19 cellular contexts compared by ENCODE assay signal in genomic region chr1:51628715-51629590, GRCh38. TPM values are rescaled to one million over a fixed set of nuclear protein-coding genes. Genes with fewer than 3 reads are reported as not detected.
A peak's percentile ranks its signal among the peaks of the same experiment; 100 is the strongest.
DNase-seq lines count a peak whose midpoint lies in the region; ATAC-seq and TF ChIP-seq lines count a peak whose summit lies in the region.
"Had no signal": no experiment of that assay in that cellular context is flagged by ENCODE, and none has a peak within 500 bp of the region (broad histone marks: within the 10 kb centered on the region; RNA-seq: fewer than 3 reads in every experiment).

No MANE protein-coding gene starts in this region.

- no peak overlapping the region for H3K23ac ChIP-seq in trophoblast cell (ENCODE audit: low read length)

- no peak overlapping the region for H3K27ac Mint-ChIP-seq in activated T-cell treated with anti-CD3 and anti-CD28 coated beads, Interleukin-2, amount 50 U/mL, for 72 hours

- no peak overlapping the region for H2AFZ ChIP-seq in PC-9
- H2AFZ ChIP-seq in trophoblast cell (ENCODE audit: insufficient read depth, low read length, poor library complexity), result no peak overlapping the region

- DNase-seq in HAP-1 (ENCODE audit: low spot score in 2 of 2) (peak; percentile 35 to 58), PC-9 (no peak), trophoblast cell (peak in 1 of 2 donors; percentile 52), cerebellar cortex (ENCODE audit: low spot score) (no peak), ACHN (no peak)
- no peak for DNase-seq in activated T-cell treated with anti-CD3 and anti-CD28 coated beads, Interleukin-2, amount 50 U/mL, for 1 hour
- DNase-seq in activated T-cell treated with anti-CD3 and anti-CD28 coated beads, Interleukin-2, amount 50 U/mL, for 72 hours, result no peak
- DNase-seq: BE2C, NCI-H1105, NCI-H146, NCI-H2029, NCI-H226, NCI-H510A treated with DMSO at 0.1 percent for 48 hours, NCI-H748 treated with DMSO at 0.1 percent for 48 hours had no signal

- no peaks in the 10 kb centered on the region for H3K9me3 ChIP-seq in HAP-1
- H3K9me3 ChIP-seq in PC-9 (ENCODE audit: insufficient read depth, low read depth), result peaks cover 4% of the 10 kb centered on the region; the same call in 1 of the 2 replicates
- H3K9me3 ChIP-seq in trophoblast cell (ENCODE audit: insufficient read depth, low read depth, low read length), result no peaks in the 10 kb centered on the region
- H3K9me3 ChIP-seq: A549, BE2C, SJSA1 had no signal

- no peak overlapping the region for H3K4me2 ChIP-seq in PC-9
- H3K4me2 ChIP-seq in trophoblast cell (ENCODE audit: low read length), result no peak overlapping the region
- H3K4me2 ChIP-seq: A549, KMS-11 had no signal

- in situ Hi-C loops in HAP-1 (cut with MboI; ENCODE audit: low sequenced_read_pairs), result no loop called here
- in situ Hi-C loops in ACHN (cut with HindIII; ENCODE audit: low pct_ligation_motif_present, low pct_unique_long_range_greater_than_20kb, low sequenced_read_pairs), result no loop called here

- CTCF ChIA-PET in PC-9 (lab: Charles Lee), result no interaction called here

- H3K9me2 ChIP-seq in PC-9 (ENCODE audit: insufficient read depth), result no peaks in the 10 kb centered on the region

- intact Hi-C loops in PC-9 (cut with micrococcal nuclease; ENCODE audit: unreplicated experiment), result no loop called here

- peak overlapping the region; percentile 84 for H3K14ac ChIP-seq in trophoblast cell (ENCODE audit: low read length)

- no peaks in the 10 kb centered on the region for H3K27me3 Mint-ChIP-seq in activated T-cell treated with anti-CD3 and anti-CD28 coated beads, Interleukin-2, amount 50 U/mL, for 72 hours (ENCODE audit: low read depth)

- no peaks in the 10 kb centered on the region for H3K36me3 ChIP-seq in HAP-1 (replicated peaks)
- H3K36me3 ChIP-seq in PC-9 (ENCODE audit: low read depth), result peaks cover 24% of the 10 kb centered on the region; the same call in 1 of the 2 replicates
- peaks cover 2 to 3% of the 10 kb centered on the region in 2 experiments for H3K36me3 ChIP-seq in trophoblast cell (ENCODE audit: control insufficient read depth in 1 of 2, insufficient read depth in 2 of 2, low read length in 2 of 2)
- H3K36me3 ChIP-seq: BE2C, SJSA1 had no signal

- H3K4me1 Mint-ChIP-seq in activated T-cell treated with anti-CD3 and anti-CD28 coated beads, Interleukin-2, amount 50 U/mL, for 72 hours (ENCODE audit: low read depth), result peaks cover 23% of the 10 kb centered on the region

- no peaks in the 10 kb centered on the region for H3K36me3 Mint-ChIP-seq in activated T-cell treated with anti-CD3 and anti-CD28 coated beads, Interleukin-2, amount 50 U/mL, for 72 hours (ENCODE audit: insufficient read depth in 2 of 2)

- no TSS peak for BruUV-seq in PC-9 (replicated peaks; lab: Mats Ljungman, UMichigan)

- no CpG with 5 or more reads among the region's 8 CpGs for WGBS in trophoblast cell (ENCODE audit: extremely low coverage, insufficient coverage, insufficient read length)

- H3K4me1 ChIP-seq in HAP-1, result peaks cover 34% of the 10 kb centered on the region
- peaks cover 21% of the 10 kb centered on the region for H3K4me1 ChIP-seq in PC-9 (replicated peaks; ENCODE audit: insufficient read depth)
- peaks cover 9 to 15% of the 10 kb centered on the region in 2 experiments for H3K4me1 ChIP-seq in trophoblast cell (ENCODE audit: control insufficient read depth in 1 of 2, insufficient read depth in 2 of 2, low read length in 2 of 2)
- H3K4me1 ChIP-seq: BE2C had no signal

- peak overlapping the region; percentile 60 for H4K8ac ChIP-seq in trophoblast cell (ENCODE audit: low read depth, low read length)

- H2BK12ac ChIP-seq in trophoblast cell (ENCODE audit: low read length), result peak overlapping the region; percentile 99

- H3K9ac ChIP-seq in trophoblast cell (ENCODE audit: low read length), result no peak overlapping the region
- H3K9ac ChIP-seq: KMS-11 had no signal

- peaks cover 3% of the 10 kb centered on the region for H3F3A ChIP-seq in PC-9 (ENCODE audit: insufficient read depth, low read depth)

- no peaks in the 10 kb centered on the region for H4K20me1 ChIP-seq in PC-9 (ENCODE audit: insufficient read depth)

- peak; percentile 84 for ATAC-seq in esophagus mucosa
- ATAC-seq in activated T-cell treated with anti-CD3 and anti-CD28 coated beads, Interleukin-2, amount 50 U/mL, for 72 hours (replicated peaks in 1 of 2), result no peak
- ATAC-seq: A549, Right ventricle myocardium inferior had no signal

- H3K18ac ChIP-seq in trophoblast cell (ENCODE audit: low read length), result no peak overlapping the region

- H3K79me1 ChIP-seq in trophoblast cell (ENCODE audit: low read length), result peaks cover 13% of the 10 kb centered on the region

- peak overlapping the region; percentile 93 for H3K4ac ChIP-seq in trophoblast cell (ENCODE audit: low read depth, low read length)

- no peaks in the 10 kb centered on the region for H3K9me3 Mint-ChIP-seq in activated T-cell treated with anti-CD3 and anti-CD28 coated beads, Interleukin-2, amount 50 U/mL, for 72 hours

- H3K27ac ChIP-seq in PC-9, result peak overlapping the region; percentile 17; the same call in 1 of the 2 replicates
- peak overlapping the region; percentile 57 for H3K27ac ChIP-seq in trophoblast cell (ENCODE audit: low read depth, low read length)
- H3K27ac ChIP-seq: A549, KMS-11, SJSA1 had no signal

- H3K27me3 ChIP-seq in HAP-1 (ENCODE audit: low read depth), result no peaks in the 10 kb centered on the region
- H3K27me3 ChIP-seq in PC-9 (ENCODE audit: insufficient read depth, low read depth), result no peaks in the 10 kb centered on the region
- H3K27me3 ChIP-seq in trophoblast cell (ENCODE audit: insufficient read depth, low read length), result no peaks in the 10 kb centered on the region
- H3K27me3 ChIP-seq: BE2C, SJSA1 had no signal

- peak overlapping the region; percentile 73 for H4K91ac ChIP-seq in trophoblast cell (ENCODE audit: low read depth, low read length)

- POLR2A ChIA-PET in PC-9 (lab: Charles Lee; ENCODE audit: unreplicated experiment), result interaction anchor here (0.5 to 0.6 kb wide), 2 partner anchors 19 to 270 kb away, joined by 4 to 22 read pairs; no protein-coding TSS in a partner anchor

- H3K4me3 Mint-ChIP-seq in activated T-cell treated with anti-CD3 and anti-CD28 coated beads, Interleukin-2, amount 50 U/mL, for 72 hours, result no peak overlapping the region

- H2AK5ac ChIP-seq in trophoblast cell (ENCODE audit: low read length), result peak overlapping the region; percentile 83

- no peak for TF ChIP-seq CTCF in PC-9 (conservative IDR thresholded peaks at IDR 0.05)

- H3K79me2 ChIP-seq in PC-9 (ENCODE audit: low read depth) (peaks cover 99% of the 10 kb centered on the region), trophoblast cell (ENCODE audit: control insufficient read depth, insufficient read depth, low read length, poor library complexity) (peaks cover 27% of the 10 kb centered on the region)

- H2BK120ac ChIP-seq in trophoblast cell (ENCODE audit: insufficient read depth, low read length, poor library complexity), result peak overlapping the region; percentile 86

- peak overlapping the region; percentile 86 for H2BK5ac ChIP-seq in trophoblast cell (ENCODE audit: low read depth, low read length, poor library complexity)

- H3K4me3 ChIP-seq in HAP-1 (no peak overlapping the region), PC-9 (no peak overlapping the region), trophoblast cell (ENCODE audit: low read depth, low read length) (no peak overlapping the region)
- H3K4me3 ChIP-seq: A549, SJSA1 had no signal

- H4K12ac ChIP-seq in trophoblast cell (ENCODE audit: low read depth, low read length), result peak overlapping the region; percentile 62

RNA-seq across cellular contexts. Expression of gene OSBPL9, which starts 12.1 kb away (rescaled TPM):
- total RNA-seq in PC-9 (2021) (149 and 188 TPM in 2 replicates), esophagus mucosa (32.5 TPM)
- polyA plus RNA-seq in trophoblast cell (2013), result 187 and 189 TPM in 2 replicates
- 10 to 100 TPM; 59.0 to 59.7 TPM for total RNA-seq in activated T-cell treated with anti-CD3 and anti-CD28 coated beads, Interleukin-2, amount 50 U/mL, for 72 hours

Comparison
In these comparisons a context has a peak if more than half of its experiments do, and no peak if none do; other contexts are left out.
1. DNase-seq: peak in HAP-1 (2 of 2); none in PC-9 (0 of 2), activated T-cell treated with anti-CD3 and anti-CD28 coated beads, Interleukin-2, amount 50 U/mL, for 1 hour (single experiment), cerebellar cortex (single experiment), activated T-cell treated with anti-CD3 and anti-CD28 coated beads, Interleukin-2, amount 50 U/mL, for 72 hours (0 of 2) and ACHN (single experiment).